ENCODE assay signal across 9 cellular contexts in the genomic region with DNA sequence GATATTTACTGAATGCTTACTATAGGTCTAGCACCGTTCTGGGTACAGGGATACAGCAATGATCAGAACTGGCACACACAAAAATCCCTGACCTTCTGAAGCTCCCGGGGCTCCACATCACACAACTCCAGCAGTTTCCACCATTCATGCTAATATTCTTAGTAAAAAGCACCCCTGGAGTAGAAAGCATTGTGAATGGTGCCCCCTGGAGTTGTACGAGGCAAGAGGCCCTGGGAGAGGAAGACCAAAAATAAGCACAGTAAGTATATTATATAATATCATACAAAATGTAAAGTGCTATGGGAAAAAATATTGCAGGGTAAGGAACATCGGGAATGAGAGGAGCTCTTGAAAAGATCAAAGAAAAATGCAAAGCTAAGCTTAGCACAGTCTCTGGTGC. TPM values are rescaled to one million over a fixed set of nuclear protein-coding genes. Genes with fewer than 3 reads are reported as not detected.
DNase-seq lines count a peak whose midpoint lies in the region; FAIRE-seq and TF ChIP-seq lines count a peak whose summit lies in the region.
"Had no signal": no experiment of that assay in that cellular context is flagged by ENCODE, and none has a peak within 500 bp of the region (broad histone marks: within the 10 kb centered on the region; RNA-seq: fewer than 3 reads in every experiment).

No MANE protein-coding gene starts in this region.

- H3K27me3 ChIP-seq in A673 (replicated peaks; ENCODE audit: insufficient read depth, low read depth, low read length, poor library complexity): peaks cover 6% of the 10 kb centered on the region
- H3K27me3 ChIP-seq in astrocyte (ENCODE audit: insufficient read depth, low read length): peaks cover 16% of the 10 kb centered on the region
- H3K27me3 ChIP-seq in mesenchymal stem cell (ENCODE audit: control insufficient read depth in 1 of 2, insufficient read depth in 1 of 2, low read length in 2 of 2): peaks cover 0 to 13% of the 10 kb centered on the region in 2 experiments
- H3K27me3 ChIP-seq: spleen had no signal

- no peaks in the 10 kb centered on the region for H3K9me3 Mint-ChIP-seq in astrocyte (ENCODE audit: unreplicated experiment)

- H3K4ac ChIP-seq in mesenchymal stem cell (ENCODE audit: low read depth in 1 of 2, low read length in 2 of 2): no peak overlapping the region

- intact Hi-C loops in A673 (cut with micrococcal nuclease; ENCODE audit: unreplicated experiment): no loop called here

- H3K9me3 ChIP-seq in A673 (ENCODE audit: low read depth, low read length, poor library complexity, severe bottlenecking): no peaks in the 10 kb centered on the region
- H3K9me3 ChIP-seq in astrocyte (ENCODE audit: insufficient read depth, low read depth, low read length): no peaks in the 10 kb centered on the region
- H3K9me3 ChIP-seq in mesenchymal stem cell (ENCODE audit: control insufficient read depth, low read length): no peaks in the 10 kb centered on the region
- H3K9me3 ChIP-seq: spleen had no signal

- no peaks in the 10 kb centered on the region for H3K79me1 ChIP-seq in mesenchymal stem cell (replicated peaks; ENCODE audit: low read length, poor library complexity, severe bottlenecking)

- no peak overlapping the region for H2AK5ac ChIP-seq in mesenchymal stem cell (ENCODE audit: low read length, severe bottlenecking)

- H2BK120ac ChIP-seq in mesenchymal stem cell (ENCODE audit: low read depth, low read length): no peak overlapping the region

- no peak overlapping the region for H3K23ac ChIP-seq in mesenchymal stem cell (ENCODE audit: low read length in 2 of 2)

- H3K27ac ChIP-seq in A673 (ENCODE audit: low read depth, low read length, poor library complexity, severe bottlenecking) (no peak overlapping the region), astrocyte (ENCODE audit: low read depth, low read length) (no peak overlapping the region), mesenchymal stem cell (ENCODE audit: low read length, poor library complexity, severe bottlenecking) (no peak overlapping the region)

- H3K4me2 ChIP-seq in astrocyte (ENCODE audit: low read length) (peak overlapping the region; percentile 99), mesenchymal stem cell (ENCODE audit: low read length, poor library complexity, severe bottlenecking) (no peak overlapping the region)

- POLR2A ChIA-PET in A673 (lab: Charles Lee; ENCODE audit: low non-redundant PET): no interaction called here

- H2BK5ac ChIP-seq in mesenchymal stem cell (ENCODE audit: low read depth, low read length, poor library complexity, severe bottlenecking): no peak overlapping the region

- H3K36me3 Mint-ChIP-seq in astrocyte (ENCODE audit: low read depth, unreplicated experiment): peaks cover 3% of the 10 kb centered on the region

- no TSS peak for BruUV-seq in A673 (replicated peaks; lab: Mats Ljungman, UMichigan)

- no peak overlapping the region for H4K8ac ChIP-seq in mesenchymal stem cell (ENCODE audit: low read length)

- no peaks in the 10 kb centered on the region for H4K20me1 ChIP-seq in astrocyte (ENCODE audit: insufficient read depth, low read length)

- H3K27me3 Mint-ChIP-seq in astrocyte (ENCODE audit: low read depth, unreplicated experiment): peaks cover 2% of the 10 kb centered on the region

- no peak overlapping the region for H3K4me3 Mint-ChIP-seq in astrocyte (ENCODE audit: unreplicated experiment)

- H3K36me3 ChIP-seq in A673 (ENCODE audit: insufficient read depth, low read length, poor library complexity, severe bottlenecking): no peaks in the 10 kb centered on the region
- H3K36me3 ChIP-seq in astrocyte (ENCODE audit: insufficient read depth, low read length): no peaks in the 10 kb centered on the region
- no peaks in the 10 kb centered on the region for H3K36me3 ChIP-seq in mesenchymal stem cell (ENCODE audit: control insufficient read depth in 1 of 2, insufficient read depth in 2 of 2, low read depth in 1 of 2, low read length in 2 of 2)
- H3K36me3 ChIP-seq: spleen had no signal

- no peak for DNase-seq in A673 (ENCODE audit: low spot score)
- DNase-seq in astrocyte (ENCODE audit: low read depth): no peak
- DNase-seq in mesenchymal stem cell: no peak
- no peak for DNase-seq in foreskin fibroblast
- DNase-seq in activated CD4-positive, CD25-positive, alpha-beta regulatory T cell (lab: John Stamatoyannopoulos, UW): no peak
- DNase-seq in activated CD8-positive, alpha-beta memory T cell treated with anti-CD3 and anti-CD28 coated beads for 24 hours: no peak
- DNase-seq in NCI-H2081 treated with DMSO at 0.1 percent for 48 hours (lab: John Stamatoyannopoulos, UW): no peak

- WGBS in mesenchymal stem cell: 60% methylated on average over 3 of the region's 4 CpGs

- H2AFZ ChIP-seq in astrocyte (ENCODE audit: low read depth, low read length) (no peak overlapping the region), mesenchymal stem cell (ENCODE audit: low read depth, low read length) (no peak overlapping the region)

- no peak overlapping the region for H2BK15ac ChIP-seq in mesenchymal stem cell (ENCODE audit: low read depth, poor library complexity, severe bottlenecking)

- TF ChIP-seq CTCF in A673 (conservative IDR thresholded peaks at IDR 0.05; ENCODE audit: low read depth, low read length): 0 out of 2 replicates have a peak, but pooled peaks have one; percentile 19
- peak; percentile 24 for TF ChIP-seq CTCF in GM12873 (IDR thresholded peaks at IDR 0.05; ENCODE audit: insufficient read depth, low read depth, low read length, missing control alignments)
- no peak for TF ChIP-seq CTCF in astrocyte (IDR thresholded peaks at IDR 0.05; ENCODE audit: insufficient read depth, low read depth, low read length)
- no peak for TF ChIP-seq CTCF in foreskin fibroblast (IDR thresholded peaks at IDR 0.05; ENCODE audit: low read depth, low read length)

- H3K9ac ChIP-seq in astrocyte (ENCODE audit: low read length): no peak overlapping the region
- H3K9ac ChIP-seq in mesenchymal stem cell (ENCODE audit: low read length): peak overlapping the region; percentile 85

- no peak overlapping the region for H3K18ac ChIP-seq in mesenchymal stem cell (ENCODE audit: low read depth in 1 of 2, low read length in 2 of 2)

- H3K27ac Mint-ChIP-seq in astrocyte (ENCODE audit: unreplicated experiment): no peak overlapping the region

- CTCF ChIA-PET in A673 (lab: Charles Lee): no interaction called here

- H3K4me1 Mint-ChIP-seq in astrocyte (ENCODE audit: low read depth, unreplicated experiment): peaks cover 9% of the 10 kb centered on the region

- no peak overlapping the region for H4K91ac ChIP-seq in mesenchymal stem cell (ENCODE audit: low read length)

- H3K14ac ChIP-seq in mesenchymal stem cell (ENCODE audit: low read length in 2 of 2): no peak overlapping the region

- H3K4me1 ChIP-seq in A673 (ENCODE audit: insufficient read depth, low read length, poor library complexity, severe bottlenecking) (peaks cover 3% of the 10 kb centered on the region), astrocyte (ENCODE audit: insufficient read depth, low read length) (peaks cover 20% of the 10 kb centered on the region), mesenchymal stem cell (ENCODE audit: control insufficient read depth, insufficient read depth, low read depth, low read length) (peaks cover 7% of the 10 kb centered on the region)

- H3K4me3 ChIP-seq in A673 (ENCODE audit: low read depth, low read length, poor library complexity, severe bottlenecking) (no peak overlapping the region), astrocyte (ENCODE audit: insufficient read depth, low read depth, low read length) (no peak overlapping the region), mesenchymal stem cell (ENCODE audit: insufficient read depth in 1 of 2, low read depth in 1 of 2, low read length in 2 of 2) (peak overlapping the region in 1 of 2 experiments; percentile 90), foreskin fibroblast (ENCODE audit: low read depth in 1 of 2, low read length in 2 of 2) (no peak overlapping the region)

- FAIRE-seq in astrocyte (lab: Jason Lieb, UNC): no peak

- H2BK12ac ChIP-seq in mesenchymal stem cell (ENCODE audit: low read length in 2 of 2): no peak overlapping the region

- H3K79me2 ChIP-seq in astrocyte (ENCODE audit: insufficient read depth, low read length): no peaks in the 10 kb centered on the region

RNA-seq across cellular contexts. Expression of gene SRGAP3, which starts 0.8 kb away (rescaled TPM):
- total RNA-seq in A673 (2021): 0.69 and 0.81 TPM in 2 replicates
- total RNA-seq in astrocyte: 3.9 and 5.4 TPM in 2 replicates
- 0.33 TPM for polyA plus RNA-seq in mesenchymal stem cell (2013, experiment 1 of 2)
- polyA plus RNA-seq in mesenchymal stem cell (2013, experiment 2 of 2): 0.21 TPM

Comparison
In these comparisons a context has a peak if more than half of its experiments do, and no peak if none do; other contexts are left out.
1. CTCF ChIP-seq: peak in A673 (single experiment) and GM12873 (single experiment); none in astrocyte (single experiment) and foreskin fibroblast (single experiment).